19 cellular contexts compared by ENCODE assay signal in the genomic region with DNA sequence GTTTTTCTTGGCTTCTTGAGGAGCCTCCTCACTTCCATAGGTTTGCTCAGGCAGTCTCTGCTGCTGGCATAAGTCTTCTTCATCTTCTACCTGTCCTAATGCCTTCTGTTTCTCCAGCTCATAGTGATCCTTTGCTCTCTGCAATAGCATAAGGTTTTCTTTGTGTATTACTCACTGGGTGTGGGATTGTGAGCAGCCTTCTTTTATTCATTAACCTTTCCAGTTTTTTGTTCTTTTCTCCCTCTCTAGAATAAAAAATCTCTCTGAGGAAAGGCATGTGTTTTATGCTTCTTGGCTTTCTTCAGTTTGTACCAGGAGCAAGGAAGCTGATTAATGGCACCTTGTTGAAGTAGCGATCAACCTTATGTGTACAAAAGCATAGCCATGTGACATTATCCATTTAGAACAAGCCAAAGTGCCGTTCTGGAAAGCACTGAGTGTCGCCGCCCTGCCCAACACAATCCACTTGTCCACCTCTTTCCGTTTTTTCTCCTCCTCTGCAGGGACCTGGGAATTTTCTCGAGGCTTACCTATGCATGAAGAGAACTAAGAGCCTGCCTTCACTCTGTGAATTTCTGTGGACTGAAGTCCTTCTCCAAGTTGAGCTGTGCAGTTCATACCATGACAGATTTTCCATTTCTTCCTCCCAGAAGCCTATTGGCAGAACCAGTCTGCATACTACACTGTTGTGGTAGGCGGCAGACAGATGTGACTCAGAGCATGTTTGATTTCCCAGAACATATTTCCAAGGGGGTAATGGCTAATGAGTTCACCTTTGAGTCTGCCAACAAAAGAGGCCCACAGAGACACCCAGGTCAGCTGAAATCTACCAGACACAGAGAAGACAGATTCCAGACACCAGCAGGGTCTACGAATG. TPM values are rescaled to one million over a fixed set of nuclear protein-coding genes. Genes with fewer than 3 reads are reported as not detected.
DNase-seq lines count a peak whose midpoint lies in the region; ATAC-seq, FAIRE-seq and TF ChIP-seq lines count a peak whose summit lies in the region.
"Had no signal": no experiment of that assay in that cellular context is flagged by ENCODE, and none has a peak within 500 bp of the region (broad histone marks: within the 10 kb centered on the region; RNA-seq: fewer than 3 reads in every experiment).

No MANE protein-coding gene starts in this region.

- TF ChIP-seq RAD21 in K562 (CRISPR knock-in tag; conservative IDR thresholded peaks at IDR 0.05 in 1 of 2, IDR thresholded peaks at IDR 0.05 in 1 of 2) = no peak

- BruUV-seq in K562 (replicated peaks; lab: Mats Ljungman, UMichigan) = no TSS peak

- no peak for ATAC-seq in K562
- ATAC-seq in left lobe of liver = peak; percentile 21
- peak; percentile 58 for ATAC-seq in thoracic aorta (ENCODE audit: insufficient number of reproducible peaks, low FRiP score, low read depth)
- no peak for ATAC-seq in stimulated activated effector memory CD8-positive, alpha-beta T cell treated with anti-CD3 and anti-CD28 coated beads, Interleukin-12 subunit alpha, Interleukin-12 subunit beta, amount 100 ng/mL, for 72 hours
- ATAC-seq: activated CD8-positive, alpha-beta T cell treated with anti-CD3 and anti-CD28 coated beads, Interleukin-2, amount 10 ng/mL, durations not matched to agents 7 days and 5 days had no signal

- H3K9me3 ChIP-seq in K562 (replicated peaks; ENCODE audit: control insufficient read depth, insufficient read depth, low read depth, low read length) (no peaks in the 10 kb centered on the region), thoracic aorta (no peaks in the 10 kb centered on the region), SJCRH30 (replicated peaks) (no peaks in the 10 kb centered on the region)
- H3K9me3 ChIP-seq: prostate gland, suprapubic skin had no signal

- H3K36me3 ChIP-seq in K562 (ENCODE audit: control insufficient read depth, insufficient read depth, low read length) (no peaks in the 10 kb centered on the region), thoracic aorta (no peaks in the 10 kb centered on the region), SJCRH30 (no peaks in the 10 kb centered on the region)
- H3K36me3 ChIP-seq: prostate gland, suprapubic skin had no signal

- DNase-seq in DMS153 (lab: John Stamatoyannopoulos, UW) (peak; percentile 52), DMS153 treated with DMSO at 0.1 percent for 48 hours (lab: John Stamatoyannopoulos, UW; ENCODE audit: unreplicated experiment) (no peak), K562 (ENCODE audit: extremely low read depth in 1 of 4, low spot score in 3 of 4) (no peak), left lobe of liver (ENCODE audit: low spot score) (no peak), thoracic aorta (ENCODE audit: low spot score) (no peak), SJCRH30 (no peak), posterior vena cava (ENCODE audit: low spot score) (no peak)
- no peak for DNase-seq in stimulated activated effector memory CD8-positive, alpha-beta T cell treated with anti-CD3 and anti-CD28 coated beads, Interleukin-12 subunit alpha, Interleukin-12 subunit beta, amount 100 ng/mL, for 72 hours (ENCODE audit: low spot score in 2 of 2)
- DNase-seq: activated CD8-positive, alpha-beta T cell treated with anti-CD3 and anti-CD28 coated beads, Interleukin-2, amount 10 ng/mL, durations not matched to agents 7 days and 5 days; activated naive CD4-positive, alpha-beta T cell treated with anti-CD3 and anti-CD28 coated beads for 36 hours; dermis blood vessel endothelial cell; DMS 273 treated with DMSO at 0.1 percent for 48 hours; NCI-H2029; T-helper 9 cell had no signal

- no peaks in the 10 kb centered on the region for H3K9me3 Mint-ChIP-seq in stimulated activated effector memory CD8-positive, alpha-beta T cell treated with anti-CD3 and anti-CD28 coated beads, Interleukin-12 subunit alpha, Interleukin-12 subunit beta, amount 100 ng/mL, for 72 hours
- H3K9me3 Mint-ChIP-seq: activated naive CD4-positive, alpha-beta T cell treated with anti-CD3 and anti-CD28 coated beads for 36 hours; memory B cell had no signal

- H3K4me3 ChIP-seq in K562 (no peak overlapping the region), thoracic aorta (peak overlapping the region; percentile 10), SJCRH30 (no peak overlapping the region)
- H3K4me3 ChIP-seq: prostate gland, suprapubic skin had no signal

- no peak overlapping the region for H3K27ac Mint-ChIP-seq in stimulated activated effector memory CD8-positive, alpha-beta T cell treated with anti-CD3 and anti-CD28 coated beads, Interleukin-12 subunit alpha, Interleukin-12 subunit beta, amount 100 ng/mL, for 72 hours
- H3K27ac Mint-ChIP-seq: activated CD8-positive, alpha-beta T cell treated with anti-CD3 and anti-CD28 coated beads, Interleukin-2, amount 10 ng/mL, durations not matched to agents 7 days and 5 days; activated naive CD4-positive, alpha-beta T cell treated with anti-CD3 and anti-CD28 coated beads for 36 hours; memory B cell had no signal

- in situ Hi-C loops in K562 (cut with MboI) = no loop called here

- H2AFZ ChIP-seq in K562 (ENCODE audit: low read depth, low read length) = no peak overlapping the region

- CTCF ChIA-PET in K562 (lab: Yijun Ruan, JAX; ENCODE audit: low intra/inter-chr PET ratio) = no interaction called here

- H3K4me1 Mint-ChIP-seq in stimulated activated effector memory CD8-positive, alpha-beta T cell treated with anti-CD3 and anti-CD28 coated beads, Interleukin-12 subunit alpha, Interleukin-12 subunit beta, amount 100 ng/mL, for 72 hours = no peaks in the 10 kb centered on the region
- H3K4me1 Mint-ChIP-seq: memory B cell had no signal

- no peak overlapping the region for H3K4me2 ChIP-seq in K562 (ENCODE audit: insufficient read depth, low read length)

- intact Hi-C loops in K562 (cut with micrococcal nuclease) (no loop called here), posterior vena cava (cut with DNase I) (no loop called here)

- POLR2A ChIA-PET in K562 (lab: Yijun Ruan, JAX) = no interaction called here

- FAIRE-seq in K562 (lab: Jason Lieb, UNC) = peak; percentile 26

- no peak overlapping the region for H3K27ac ChIP-seq in K562 (ENCODE audit: extremely low read depth, low read depth, low read length)
- peak overlapping the region; percentile 57 to 59 for H3K27ac ChIP-seq in thoracic aorta
- no peak overlapping the region for H3K27ac ChIP-seq in SJCRH30
- H3K27ac ChIP-seq: 22Rv1, prostate gland, suprapubic skin had no signal

- no peaks in the 10 kb centered on the region for H3K36me3 Mint-ChIP-seq in stimulated activated effector memory CD8-positive, alpha-beta T cell treated with anti-CD3 and anti-CD28 coated beads, Interleukin-12 subunit alpha, Interleukin-12 subunit beta, amount 100 ng/mL, for 72 hours
- H3K36me3 Mint-ChIP-seq: memory B cell had no signal

- TF ChIP-seq POLR2A in K562 (conservative IDR thresholded peaks at IDR 0.05) = no peak

- no peak overlapping the region for H3K4me3 Mint-ChIP-seq in stimulated activated effector memory CD8-positive, alpha-beta T cell treated with anti-CD3 and anti-CD28 coated beads, Interleukin-12 subunit alpha, Interleukin-12 subunit beta, amount 100 ng/mL, for 72 hours
- H3K4me3 Mint-ChIP-seq: activated CD8-positive, alpha-beta T cell treated with anti-CD3 and anti-CD28 coated beads, Interleukin-2, amount 10 ng/mL, durations not matched to agents 7 days and 5 days; activated naive CD4-positive, alpha-beta T cell treated with anti-CD3 and anti-CD28 coated beads for 36 hours; memory B cell had no signal

- H3K4me1 ChIP-seq in K562 (replicated peaks in 1 of 2; ENCODE audit: control insufficient read depth in 2 of 2, insufficient read depth in 2 of 2, low read length in 2 of 2) (no peaks in the 10 kb centered on the region), thoracic aorta (ENCODE audit: control insufficient read depth in 1 of 2, low read depth in 2 of 2) (peaks cover 0 to 13% of the 10 kb centered on the region in 2 donors), SJCRH30 (no peaks in the 10 kb centered on the region)
- H3K4me1 ChIP-seq: prostate gland, suprapubic skin had no signal

- no peaks in the 10 kb centered on the region for H4K20me1 ChIP-seq in K562 (replicated peaks; ENCODE audit: control insufficient read depth, insufficient read depth, low read length)

- no peak overlapping the region for H3K9ac ChIP-seq in K562 (ENCODE audit: insufficient read depth in 1 of 2, low read depth in 2 of 2, low read length in 2 of 2)

- TF ChIP-seq CTCF in K562 (IDR thresholded peaks at IDR 0.05 in 2 of 3, conservative IDR thresholded peaks at IDR 0.05 in 1 of 3; ENCODE audit: insufficient read depth in 2 of 3, low read depth in 1 of 3, low read length in 3 of 3) (no peak), thoracic aorta (IDR thresholded peaks at IDR 0.05) (no peak)

- TF ChIP-seq EP300 in K562 (IDR thresholded peaks at IDR 0.05; ENCODE audit: low read length) = no peak

- H3K9me1 ChIP-seq in K562 (ENCODE audit: control insufficient read depth, insufficient read depth, low read length) = no peaks in the 10 kb centered on the region

- no peaks in the 10 kb centered on the region for H3K27me3 ChIP-seq in K562 (ENCODE audit: control insufficient read depth in 2 of 2, insufficient read depth in 2 of 2, low read length in 2 of 2)
- no peaks in the 10 kb centered on the region for H3K27me3 ChIP-seq in thoracic aorta (replicated peaks; ENCODE audit: insufficient read depth)
- no peaks in the 10 kb centered on the region for H3K27me3 ChIP-seq in SJCRH30
- H3K27me3 ChIP-seq: suprapubic skin had no signal

- H3K79me2 ChIP-seq in K562 (ENCODE audit: control insufficient read depth, insufficient read depth, low read length) = no peaks in the 10 kb centered on the region

- WGBS in K562 (ENCODE audit: insufficient coverage, low coverage, missing lambda C conversion rate) = under 1% methylated on average over 8 of the region's 8 CpGs

RNA-seq across cellular contexts. Expression of gene DPT, which starts 39.0 kb away (rescaled TPM):
- not detected in 2 replicates for total RNA-seq in K562 (2011; cell fraction: chromatin; rRNA removed; ENCODE audit: low replicate concordance)
- total RNA-seq in K562 (2011; cell fraction: nucleolus; rRNA removed) = not detected in 2 replicates
- total RNA-seq in K562 (2011; cell fraction: nucleoplasm; rRNA removed) = not detected in 2 replicates
- total RNA-seq in K562 (2014; rRNA removed) (not detected in 2 replicates), K562 (2014; rRNA removed; fragmentation: Illumina TruSeq; extraction: Trizol) (not detected in 2 replicates), K562 (2015; rRNA removed; fragmentation: Illumina TruSeq; extraction: Trizol) (not detected in 2 replicates), K562 (2021) (not detected in 2 replicates), left lobe of liver (1.3 TPM), thoracic aorta (10 to 100 TPM; 60.7 to 85.7 TPM), posterior vena cava (100 to 1,000 TPM; 121 to 140 TPM)
- polyA plus RNA-seq in K562 (2011; rRNA removed) (not detected in 2 replicates), K562 (2014; fragmentation: Illumina TruSeq; extraction: Trizol) (not detected in 2 replicates), K562 (2014; fragmentation: Nextera tagmentation; extraction: Ambion mirVana) (not detected), K562 (2014; rRNA removed) (not detected in 2 replicates)
- polyA plus RNA-seq in K562 (2011; cell fraction: cytosol; rRNA removed) = not detected in 2 replicates
- polyA plus RNA-seq in K562 (2011; cell fraction: nucleus; rRNA removed) = not detected in 2 replicates
- polyA plus RNA-seq in K562 (2012) = not detected in 2 replicates
- not detected in 2 replicates for polyA minus RNA-seq in K562 (2011; rRNA and poly(A)+ RNA removed)
- not detected in 2 replicates for polyA minus RNA-seq in K562 (2011; cell fraction: cytosol; rRNA and poly(A)+ RNA removed)
- polyA minus RNA-seq in K562 (2011; cell fraction: nucleus; rRNA and poly(A)+ RNA removed) = not detected in 2 replicates
- total RNA-seq in SJCRH30 (2014; rRNA removed; shearing (Covaris generic)) = not detected in 2 replicates
- total RNA-seq: activated CD8-positive, alpha-beta T cell treated with anti-CD3 and anti-CD28 coated beads, Interleukin-2, amount 10 ng/mL, durations not matched to agents 7 days and 5 days; activated naive CD4-positive, alpha-beta T cell treated with anti-CD3 and anti-CD28 coated beads for 36 hours; dermis blood vessel endothelial cell; OCI-LY7 had no signal

Comparison
In these comparisons a context has a peak if more than half of its experiments do, and no peak if none do; other contexts are left out.
1. ATAC-seq: peak in left lobe of liver (single experiment) and thoracic aorta (single experiment); none in K562 (single experiment) and stimulated activated effector memory CD8-positive, alpha-beta T cell treated with anti-CD3 and anti-CD28 coated beads, Interleukin-12 subunit alpha, Interleukin-12 subunit beta, amount 100 ng/mL, for 72 hours (single experiment).
2. H3K27ac ChIP-seq: peak in thoracic aorta (2 of 2); none in K562 (single experiment) and SJCRH30 (single experiment).
3. RNA of gene DPT, which starts 39.0 kb away (total RNA-seq): 121 to 140 TPM in posterior vena cava and 60.7 to 85.7 TPM in thoracic aorta; 1.3 TPM in left lobe of liver (single experiment), not detected in K562 and not detected in SJCRH30; every median in the first group is over 10 times any median in the second.